Comparison of ENCODE assay signal across 1 cellular context in the genomic region with DNA sequence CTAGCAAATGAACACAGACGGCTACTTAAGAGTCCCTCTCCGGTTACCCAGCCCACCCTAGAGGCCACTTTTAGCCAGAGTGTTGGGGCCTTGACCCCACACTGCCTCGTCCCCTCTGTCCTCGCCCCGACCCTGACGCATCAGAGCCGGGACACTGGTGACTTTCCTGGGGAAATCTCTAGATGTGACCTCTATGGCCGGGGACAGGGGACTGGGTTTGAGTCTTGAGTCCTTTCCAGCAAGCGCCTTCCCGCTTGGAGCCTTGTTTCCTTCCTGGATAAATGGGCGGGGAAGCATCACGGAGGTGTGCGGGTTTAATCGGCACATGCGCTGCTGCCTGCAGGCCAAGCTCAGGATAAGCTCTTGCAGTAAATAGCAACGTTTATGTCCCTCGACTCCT.
TF ChIP-seq lines count a peak whose summit lies in the region.

No MANE protein-coding gene starts in this region.

TF ChIP-seq in GM23338, 12 proteins besides CTCF, POLR2A, EP300 and RAD21 (continued from another document):
- TF ChIP-seq, protein P1, sequence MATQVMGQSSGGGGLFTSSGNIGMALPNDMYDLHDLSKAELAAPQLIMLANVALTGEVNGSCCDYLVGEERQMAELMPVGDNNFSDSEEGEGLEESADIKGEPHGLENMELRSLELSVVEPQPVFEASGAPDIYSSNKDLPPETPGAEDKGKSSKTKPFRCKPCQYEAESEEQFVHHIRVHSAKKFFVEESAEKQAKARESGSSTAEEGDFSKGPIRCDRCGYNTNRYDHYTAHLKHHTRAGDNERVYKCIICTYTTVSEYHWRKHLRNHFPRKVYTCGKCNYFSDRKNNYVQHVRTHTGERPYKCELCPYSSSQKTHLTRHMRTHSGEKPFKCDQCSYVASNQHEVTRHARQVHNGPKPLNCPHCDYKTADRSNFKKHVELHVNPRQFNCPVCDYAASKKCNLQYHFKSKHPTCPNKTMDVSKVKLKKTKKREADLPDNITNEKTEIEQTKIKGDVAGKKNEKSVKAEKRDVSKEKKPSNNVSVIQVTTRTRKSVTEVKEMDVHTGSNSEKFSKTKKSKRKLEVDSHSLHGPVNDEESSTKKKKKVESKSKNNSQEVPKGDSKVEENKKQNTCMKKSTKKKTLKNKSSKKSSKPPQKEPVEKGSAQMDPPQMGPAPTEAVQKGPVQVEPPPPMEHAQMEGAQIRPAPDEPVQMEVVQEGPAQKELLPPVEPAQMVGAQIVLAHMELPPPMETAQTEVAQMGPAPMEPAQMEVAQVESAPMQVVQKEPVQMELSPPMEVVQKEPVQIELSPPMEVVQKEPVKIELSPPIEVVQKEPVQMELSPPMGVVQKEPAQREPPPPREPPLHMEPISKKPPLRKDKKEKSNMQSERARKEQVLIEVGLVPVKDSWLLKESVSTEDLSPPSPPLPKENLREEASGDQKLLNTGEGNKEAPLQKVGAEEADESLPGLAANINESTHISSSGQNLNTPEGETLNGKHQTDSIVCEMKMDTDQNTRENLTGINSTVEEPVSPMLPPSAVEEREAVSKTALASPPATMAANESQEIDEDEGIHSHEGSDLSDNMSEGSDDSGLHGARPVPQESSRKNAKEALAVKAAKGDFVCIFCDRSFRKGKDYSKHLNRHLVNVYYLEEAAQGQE (IDR thresholded peaks at IDR 0.05; ENCODE audit: unreplicated experiment): no peak
- TF ChIP-seq, protein P2, sequence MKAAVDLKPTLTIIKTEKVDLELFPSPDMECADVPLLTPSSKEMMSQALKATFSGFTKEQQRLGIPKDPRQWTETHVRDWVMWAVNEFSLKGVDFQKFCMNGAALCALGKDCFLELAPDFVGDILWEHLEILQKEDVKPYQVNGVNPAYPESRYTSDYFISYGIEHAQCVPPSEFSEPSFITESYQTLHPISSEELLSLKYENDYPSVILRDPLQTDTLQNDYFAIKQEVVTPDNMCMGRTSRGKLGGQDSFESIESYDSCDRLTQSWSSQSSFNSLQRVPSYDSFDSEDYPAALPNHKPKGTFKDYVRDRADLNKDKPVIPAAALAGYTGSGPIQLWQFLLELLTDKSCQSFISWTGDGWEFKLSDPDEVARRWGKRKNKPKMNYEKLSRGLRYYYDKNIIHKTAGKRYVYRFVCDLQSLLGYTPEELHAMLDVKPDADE (IDR thresholded peaks at IDR 0.05): no peak
- TF ChIP-seq STAT1 (IDR thresholded peaks at IDR 0.05; ENCODE audit: unreplicated experiment): no peak
